Comparison of ENCODE assay signal across 33 cellular contexts in genomic region chr5:74655206-74655605, GRCh38.
"Had no signal": no experiment of that assay in that cellular context is flagged by ENCODE, and none has a peak within 500 bp of the region (broad histone marks: within the 10 kb centered on the region; RNA-seq: fewer than 3 reads in every experiment).

No MANE protein-coding gene starts in this region.

- H3K4me3 ChIP-seq: MG63 had no signal

- H3K36me3 ChIP-seq: MG63 had no signal

- DNase-seq: Karpas-422, Kasumi-1, KG1, MG63, MM.1S, MV-4-11, NCI-H1048, NCI-H1092, NCI-H1092 treated with DMSO at 0.1 percent for 48 hours, NCI-H1105, NCI-H1105 treated with DMSO at 0.1 percent for 48 hours, NCI-H1417 treated with DMSO at 0.1 percent for 48 hours, NCI-H1436, NCI-H1436 treated with DMSO at 0.1 percent for 48 hours, NCI-H146, NCI-H1694, NCI-H1694 treated with DMSO at 0.1 percent for 48 hours, NCI-H187, NCI-H187 treated with DMSO at 0.1 percent for 48 hours, NCI-H1930, NCI-H2029, NCI-H2029 treated with DMSO at 0.1 percent for 48 hours, NCI-H2081, NCI-H2081 treated with DMSO at 0.1 percent for 48 hours, NCI-H2107, NCI-H2171, NCI-H2171 treated with DMSO at 0.1 percent for 48 hours, NCI-H2227 treated with DMSO at 0.1 percent for 48 hours, NCI-H226, NCI-H345, NCI-H446, NCI-H446 treated with DMSO at 0.1 percent for 48 hours had no signal

- H3K9me3 ChIP-seq: MG63 had no signal

- H3K27me3 ChIP-seq: MG63 had no signal

- H3K27ac ChIP-seq: KMS-11 had no signal
